Comparison of ENCODE assay signal across 30 cellular contexts in the genomic region with DNA sequence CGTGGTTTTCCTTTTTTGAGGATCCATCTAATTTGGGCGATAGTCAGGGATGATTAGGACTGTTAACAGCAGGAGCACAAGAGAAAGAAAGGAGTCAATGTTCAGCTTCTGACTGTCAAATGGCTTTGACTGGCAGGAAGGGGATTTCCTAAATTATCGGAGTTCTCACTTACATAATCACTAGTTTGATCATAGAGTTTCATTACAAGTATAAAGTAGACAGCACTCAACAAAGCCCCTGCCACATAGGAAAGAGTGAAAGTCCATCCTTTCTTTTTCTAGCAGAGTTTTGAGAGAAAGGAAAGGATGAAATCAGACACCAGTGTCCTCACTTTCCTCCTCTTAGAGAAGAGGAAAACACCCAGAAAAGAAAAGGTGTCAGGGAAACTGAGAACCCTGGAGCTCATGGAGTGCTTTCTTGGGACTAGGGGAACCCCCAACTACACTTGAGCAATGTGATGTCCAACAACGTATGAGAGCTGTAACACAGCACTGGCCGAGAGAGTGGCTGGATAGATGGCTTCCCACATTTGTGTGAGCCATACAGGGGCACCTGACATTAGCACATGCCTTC. TPM values are rescaled to one million over a fixed set of nuclear protein-coding genes. Genes with fewer than 3 reads are reported as not detected.
"Had no signal": no experiment of that assay in that cellular context is flagged by ENCODE, and none has a peak within 500 bp of the region (broad histone marks: within the 10 kb centered on the region; RNA-seq: fewer than 3 reads in every experiment).

No MANE protein-coding gene starts in this region.

- DNase-seq: activated CD4-positive, alpha-beta T cell treated with anti-CD3 and anti-CD28 coated beads for 4 hours; activated CD4-positive, alpha-beta T cell treated with anti-CD3 and anti-CD28 coated beads, Interleukin-2, amount 50 U/mL, for 4 hours; activated effector memory CD4-positive, alpha-beta T cell treated with Interleukin-2 at 50 U/mL for 16 hours; activated naive CD4-positive, alpha-beta T cell treated with Interleukin-2 at 50 U/mL for 16 hours; activated T-cell treated with anti-CD3 and anti-CD28 coated beads for 4 hours; aorta; body of pancreas; cerebellar nuclear complex; colonic mucosa; effector CD8-positive, alpha-beta T cell; esophagus squamous epithelium; foreskin melanocyte; left lung; lower lobe of right lung; mesenchymal stem cell; natural killer cell; ovary; retina; stimulated activated CD4-positive, alpha-beta T cell treated with anti-CD3 and anti-CD28 coated beads, Interleukin-12 subunit alpha, Interleukin-12 subunit beta, amount 100 ng/mL, for 4 hours; stimulated activated CD4-positive, alpha-beta T cell treated with anti-CD3 and anti-CD28 coated beads, Interleukin-4, amount 100 ng/mL, for 1 hour; upper lobe of left lung had no signal

- H3K4me1 ChIP-seq: body of pancreas, colonic mucosa, prostate gland had no signal

- H3K27ac ChIP-seq: body of pancreas, colonic mucosa, epithelial cell of prostate, esophagus squamous epithelium, left lung, lower lobe of right lung, ovary, prostate gland, skin epidermis, thoracic aorta, upper lobe of left lung, VCaP had no signal

- FAIRE-seq: endometrium, TTC549 had no signal

- H3K4me3 ChIP-seq: body of pancreas, colonic mucosa, esophagus squamous epithelium, left lung, lower lobe of right lung, ovary, prostate gland, skin epidermis, thoracic aorta, upper lobe of left lung had no signal

- H3K9me3 ChIP-seq: body of pancreas, colonic mucosa, esophagus squamous epithelium, left lung, lower lobe of right lung, ovary, prostate gland, thoracic aorta, upper lobe of left lung had no signal

- H3K36me3 ChIP-seq: colonic mucosa, esophagus squamous epithelium, left lung, lower lobe of right lung, ovary, prostate gland, thoracic aorta, upper lobe of left lung had no signal

- ATAC-seq: body of pancreas, left lung, lower lobe of right lung, natural killer cell, sciatic nerve had no signal

- H3K27me3 ChIP-seq: body of pancreas, colonic mucosa, left lung, ovary, upper lobe of left lung had no signal

RNA-seq across cellular contexts. Expression of gene LPAR1, which starts 26.0 kb away (rescaled TPM):
- total RNA-seq: dermis microvascular lymphatic vessel endothelial cell had no signal
